1 cellular context compared by ENCODE assay signal in genomic region chr19:34772697-34773554, GRCh38.
TF ChIP-seq lines count a peak whose summit lies in the region.

Gene ZNF599, minus strand, starts transcription at chr19:34773215. Its CDS starts 374 bp downstream, at chr19:34772841.

TF ChIP-seq in K562, 482 proteins besides CTCF, POLR2A, EP300 and RAD21 (continued from another document and continues in another):
- TF ChIP-seq SP2 (IDR thresholded peaks at IDR 0.05; ENCODE audit: extremely low read depth, low read depth, low read length, poor library complexity, severe bottlenecking) (peak; percentile 56), MTA3 (IDR thresholded peaks at IDR 0.05; ENCODE audit: borderline replicate concordance) (peak; percentile 89), NR2C1 (IDR thresholded peaks at IDR 0.05) (peak; percentile 67), NR2C1 (tag; IDR thresholded peaks at IDR 0.05) (peak; percentile 78), ATF6 (CRISPR knock-in tag; IDR thresholded peaks at IDR 0.05) (no peak), PRPF4 (IDR thresholded peaks at IDR 0.05; ENCODE audit: insufficient read depth, low read depth, low read length, poor library complexity, severe bottlenecking) (no peak), MCM3 (IDR thresholded peaks at IDR 0.05) (no peak), NCOA6 (IDR thresholded peaks at IDR 0.05) (0 out of 2 replicates have a peak, but pooled peaks have one; percentile 39), BRD4 (IDR thresholded peaks at IDR 0.05) (no peak), ERF (CRISPR knock-in tag; IDR thresholded peaks at IDR 0.05) (no peak), ATF2 (CRISPR knock-in tag; IDR thresholded peaks at IDR 0.05) (no peak), SRF (CRISPR knock-in tag; IDR thresholded peaks at IDR 0.05) (peak in 1 of 2 experiments; percentile 75; a peak in 1 of 4 replicates), LARP7 (IDR thresholded peaks at IDR 0.05) (no peak), PBX2 (CRISPR knock-in tag; IDR thresholded peaks at IDR 0.05; ENCODE audit: low read depth) (no peak), PBX2 (tag; conservative IDR thresholded peaks at IDR 0.05; ENCODE audit: low read depth) (no peak), CC2D1A (IDR thresholded peaks at IDR 0.05) (no peak), CUX1 (CRISPR knock-in tag; IDR thresholded peaks at IDR 0.05) (no peak), ZNF143 (CRISPR knock-in tag; IDR thresholded peaks at IDR 0.05) (peak; percentile 90), MLX (CRISPR knock-in tag; conservative IDR thresholded peaks at IDR 0.05) (no peak), SMARCC2 (IDR thresholded peaks at IDR 0.05; ENCODE audit: low read depth) (no peak), ILF3 (IDR thresholded peaks at IDR 0.05; ENCODE audit: borderline replicate concordance) (no peak), PYGO2 (tag; IDR thresholded peaks at IDR 0.05) (no peak), ATF3 (IDR thresholded peaks at IDR 0.05) (no peak), ATF3 (CRISPR knock-in tag; conservative IDR thresholded peaks at IDR 0.05) (no peak), E2F8 (IDR thresholded peaks at IDR 0.05; ENCODE audit: low read depth, partially characterized antibody) (no peak), ARID3B (CRISPR knock-in tag; IDR thresholded peaks at IDR 0.05; ENCODE audit: borderline replicate concordance) (no peak), STAG1 (CRISPR knock-in tag; IDR thresholded peaks at IDR 0.05; ENCODE audit: borderline replicate concordance) (no peak), ZNF212 (CRISPR knock-in tag; IDR thresholded peaks at IDR 0.05) (no peak), TAF9B (IDR thresholded peaks at IDR 0.05; ENCODE audit: partially characterized antibody) (no peak), TFAP4 (CRISPR knock-in tag; IDR thresholded peaks at IDR 0.05; ENCODE audit: borderline replicate concordance) (peak; percentile 48; the same call in 1 of the 2 replicates), GABPA (tag; conservative IDR thresholded peaks at IDR 0.05; ENCODE audit: low read depth) (peak; percentile 95), RBBP5 (IDR thresholded peaks at IDR 0.05; ENCODE audit: borderline replicate concordance, insufficient read depth, low read length, poor library complexity, severe bottlenecking) (peak; percentile 57), STAT5B (CRISPR knock-in tag; IDR thresholded peaks at IDR 0.05) (no peak), DNMT1 (IDR thresholded peaks at IDR 0.05) (no peak), KLF10 (CRISPR knock-in tag; IDR thresholded peaks at IDR 0.05) (no peak), RHOXF2B (CRISPR knock-in tag; conservative IDR thresholded peaks at IDR 0.05) (no peak), HSF4 (CRISPR knock-in tag; IDR thresholded peaks at IDR 0.05; ENCODE audit: borderline replicate concordance) (no peak), KLF16 (IDR thresholded peaks at IDR 0.05) (peak; percentile 84), KLF1 (tag; IDR thresholded peaks at IDR 0.05) (0 out of 2 replicates have a peak, but pooled peaks have one; percentile 30), ZNF512 (tag; IDR thresholded peaks at IDR 0.05) (no peak), U2AF2 (optimal IDR thresholded peaks at IDR 0.05; ENCODE audit: low read depth, low read length) (no peak), ZNF121 (CRISPR knock-in tag; conservative IDR thresholded peaks at IDR 0.05) (no peak), L3MBTL2 (IDR thresholded peaks at IDR 0.05) (peak; percentile 89)
